Comparison of ENCODE assay signal across 1 cellular context in genomic region chr1:26045712-26046312, GRCh38.
TF ChIP-seq lines count a peak whose summit lies in the region.

SLC30A2 (minus strand) TSS chr1:26046118; CDS start chr1:26045896, 222 bp downstream.

TF ChIP-seq in H1, 55 proteins besides CTCF, POLR2A, EP300 and RAD21 (continued from another document):
- TF ChIP-seq CHD7 (IDR thresholded peaks at IDR 0.05; ENCODE audit: insufficient replicate concordance, low read length) (no peak), ASH2L (IDR thresholded peaks at IDR 0.05; ENCODE audit: low read length) (no peak), E2F6 (IDR thresholded peaks at IDR 0.05) (peak; percentile 94), CREB1 (IDR thresholded peaks at IDR 0.05) (no peak), SIN3A (conservative IDR thresholded peaks at IDR 0.05 in 1 of 2, IDR thresholded peaks at IDR 0.05 in 1 of 2; ENCODE audit: low read depth in 1 of 2, low read length in 2 of 2) (no peak), MAFK (IDR thresholded peaks at IDR 0.05; ENCODE audit: low read depth, low read length) (no peak), CBX8 (IDR thresholded peaks at IDR 0.05; ENCODE audit: borderline replicate concordance, low read depth, low read length) (no peak), MAX (IDR thresholded peaks at IDR 0.05) (peak; percentile 51), CBX5 (IDR thresholded peaks at IDR 0.05; ENCODE audit: low read depth, low read length) (no peak), TBP (IDR thresholded peaks at IDR 0.05; ENCODE audit: low read depth, low read length) (no peak), RXRA (IDR thresholded peaks at IDR 0.05; ENCODE audit: insufficient read depth, low read depth, low read length) (no peak), ZNF274 (IDR thresholded peaks at IDR 0.05; ENCODE audit: borderline replicate concordance, extremely low read depth, low read length) (no peak), USF2 (IDR thresholded peaks at IDR 0.05; ENCODE audit: low read length) (no peak), SIX5 (IDR thresholded peaks at IDR 0.05; ENCODE audit: low read depth, low read length) (no peak), BCL11A (IDR thresholded peaks at IDR 0.05; ENCODE audit: low read depth in 2 of 2, low read length in 2 of 2) (no peak), PHF8 (conservative IDR thresholded peaks at IDR 0.05; ENCODE audit: low read depth, low read length) (no peak), BACH1 (IDR thresholded peaks at IDR 0.05; ENCODE audit: low read length) (no peak), RNF2 (IDR thresholded peaks at IDR 0.05; ENCODE audit: borderline replicate concordance, low read depth, low read length, missing control alignments, poor library complexity, severe bottlenecking) (peak; percentile 12), SIRT6 (IDR thresholded peaks at IDR 0.05; ENCODE audit: low read length) (no peak), KDM5A (IDR thresholded peaks at IDR 0.05; ENCODE audit: low read length) (no peak), GABPA (IDR thresholded peaks at IDR 0.05; ENCODE audit: borderline replicate concordance, insufficient read depth, low read length) (no peak), TCF12 (IDR thresholded peaks at IDR 0.05; ENCODE audit: low read depth, low read length) (no peak), GTF2F1 (IDR thresholded peaks at IDR 0.05; ENCODE audit: borderline replicate concordance, low read depth, low read length) (no peak), SP1 (IDR thresholded peaks at IDR 0.05; ENCODE audit: low read depth, low read length) (no peak), EZH2 (IDR thresholded peaks at IDR 0.05; ENCODE audit: low read depth, low read length, severe bottlenecking) (peak; percentile 97), BRCA1 (IDR thresholded peaks at IDR 0.05; ENCODE audit: low read depth, low read length) (no peak), POLR2AphosphoS5 (IDR thresholded peaks at IDR 0.05; ENCODE audit: low read depth, low read length) (no peak), TAF1 (IDR thresholded peaks at IDR 0.05; ENCODE audit: low read depth, low read length) (no peak), FOSL1 (IDR thresholded peaks at IDR 0.05; ENCODE audit: insufficient read depth, low read depth, low read length) (no peak), TAF7 (optimal IDR thresholded peaks at IDR 0.05; ENCODE audit: borderline replicate concordance, low read depth, low read length) (no peak), HDAC2 (IDR thresholded peaks at IDR 0.05; ENCODE audit: borderline replicate concordance in 1 of 2, low read depth in 2 of 2, low read length in 2 of 2) (no peak), RFX5 (IDR thresholded peaks at IDR 0.05; ENCODE audit: borderline replicate concordance, low read depth, low read length) (no peak), CTBP2 (IDR thresholded peaks at IDR 0.05; ENCODE audit: borderline replicate concordance, insufficient read depth, insufficient read length, low read length) (no peak), CHD2 (IDR thresholded peaks at IDR 0.05; ENCODE audit: low read length) (no peak), EGR1 (IDR thresholded peaks at IDR 0.05; ENCODE audit: borderline replicate concordance, low read depth, low read length) (no peak), KDM1A (IDR thresholded peaks at IDR 0.05; ENCODE audit: borderline replicate concordance, low read length) (0 out of 2 replicates have a peak, but pooled peaks have one; percentile 13)
TF ChIP-seq in H1: peak in this region for 8.
